8 cellular contexts compared by ENCODE assay signal in genomic region chr1:160834945-160835565, GRCh38. TPM values are rescaled to one million over a fixed set of nuclear protein-coding genes. Genes with fewer than 3 reads are reported as not detected.
DNase-seq lines count a peak whose midpoint lies in the region; ATAC-seq and TF ChIP-seq lines count a peak whose summit lies in the region.

No MANE protein-coding gene starts in this region.

- H3K27me3 ChIP-seq in KMS-11 (ENCODE audit: insufficient read depth, low read depth) = no peaks in the 10 kb centered on the region

- TF ChIP-seq CTCF in KMS-11 (conservative IDR thresholded peaks at IDR 0.05; ENCODE audit: low read depth, low read length) = peak; percentile 100
- peak; percentile 46 for TF ChIP-seq CTCF in osteocyte (IDR thresholded peaks at IDR 0.05)

- no peaks in the 10 kb centered on the region for H4K20me1 ChIP-seq in KMS-11 (ENCODE audit: insufficient read depth)

- peaks cover 48% of the 10 kb centered on the region for H3K4me1 ChIP-seq in KMS-11 (ENCODE audit: low read depth, poor library complexity, severe bottlenecking)

- no peak overlapping the region for H3K27ac ChIP-seq in KMS-11

- no peaks in the 10 kb centered on the region for H3K36me3 ChIP-seq in KMS-11 (ENCODE audit: insufficient read depth)

- H2AFZ ChIP-seq in KMS-11 (ENCODE audit: low read depth) = no peak overlapping the region

- H3K27me3 Mint-ChIP-seq in effector memory CD8-positive, alpha-beta T cell = no peaks in the 10 kb centered on the region
- peaks cover 2% of the 10 kb centered on the region for H3K27me3 Mint-ChIP-seq in osteocyte (ENCODE audit: unreplicated experiment)

- peak; percentile 8 for DNase-seq in NCI-H345 (lab: John Stamatoyannopoulos, UW)
- no peak for DNase-seq in NCI-H345 treated with DMSO at 0.1 percent for 48 hours (lab: John Stamatoyannopoulos, UW; ENCODE audit: unreplicated experiment)
- peak in 3 of 5 donors; percentile 29 to 71 (median 35) for DNase-seq in T-helper 1 cell
- DNase-seq in effector memory CD8-positive, alpha-beta T cell = peak; percentile 49 to 52 (median 50)
- no peak for DNase-seq in osteocyte (ENCODE audit: extremely low spot score, unreplicated experiment)

- no peaks in the 10 kb centered on the region for H3K9me3 Mint-ChIP-seq in effector memory CD8-positive, alpha-beta T cell
- no peaks in the 10 kb centered on the region for H3K9me3 Mint-ChIP-seq in osteocyte (ENCODE audit: unreplicated experiment)

- peaks cover 61 to 72% of the 10 kb centered on the region in 2 donors for H3K4me1 Mint-ChIP-seq in effector memory CD8-positive, alpha-beta T cell (ENCODE audit: low read depth in 2 of 2)
- no peaks in the 10 kb centered on the region for H3K4me1 Mint-ChIP-seq in osteocyte (ENCODE audit: unreplicated experiment)

- no peak overlapping the region for H3K9ac ChIP-seq in KMS-11

- ATAC-seq in effector memory CD8-positive, alpha-beta T cell (replicated peaks) = no peak
- no peak for ATAC-seq in HG02588 (IDR thresholded peaks at IDR 0.05; ENCODE audit: unreplicated experiment)
- no peak for ATAC-seq in GM19455 (IDR thresholded peaks at IDR 0.05; ENCODE audit: unreplicated experiment)

- peaks cover 57% of the 10 kb centered on the region for H3K36me3 Mint-ChIP-seq in effector memory CD8-positive, alpha-beta T cell (ENCODE audit: insufficient read depth)
- no peaks in the 10 kb centered on the region for H3K36me3 Mint-ChIP-seq in osteocyte (ENCODE audit: unreplicated experiment)

- no peak overlapping the region for H3K4me2 ChIP-seq in KMS-11

- H3K27ac Mint-ChIP-seq in effector memory CD8-positive, alpha-beta T cell = peak overlapping the region; percentile 88 to 92
- H3K27ac Mint-ChIP-seq in osteocyte (ENCODE audit: unreplicated experiment) = no peak overlapping the region

- H3K79me2 ChIP-seq in KMS-11 (ENCODE audit: insufficient read depth, low read depth) = no peaks in the 10 kb centered on the region

- peak overlapping the region; percentile 32 to 42 for H3K4me3 Mint-ChIP-seq in effector memory CD8-positive, alpha-beta T cell
- H3K4me3 Mint-ChIP-seq in osteocyte (ENCODE audit: unreplicated experiment) = no peak overlapping the region

- peak overlapping the region; percentile 38 for H3K4me3 ChIP-seq in KMS-11 (IDR thresholded peaks at IDR 0.05; ENCODE audit: insufficient read depth, low read depth, low read length)

RNA-seq across cellular contexts. Expression of gene CD244, which starts 27.6 kb away (rescaled TPM):
- total RNA-seq in osteocyte = not detected in 2 replicates

RNA-seq across cellular contexts. Expression of gene LY9, which starts 39.1 kb away (rescaled TPM):
- not detected in 2 replicates for total RNA-seq in osteocyte

RNA-seq across cellular contexts. Expression of gene ITLN1, which starts 49.9 kb away (rescaled TPM):
- not detected in 2 replicates for total RNA-seq in osteocyte

Comparison
In these comparisons a context has a peak if more than half of its experiments do, and no peak if none do; other contexts are left out.
1. DNase-seq: peak in NCI-H345 (single experiment), T-helper 1 cell (3 of 5) and effector memory CD8-positive, alpha-beta T cell (3 of 3); none in NCI-H345 treated with DMSO at 0.1 percent for 48 hours (single experiment) and osteocyte (single experiment).